Comparison of ENCODE assay signal across 1 cellular context in the genomic region with DNA sequence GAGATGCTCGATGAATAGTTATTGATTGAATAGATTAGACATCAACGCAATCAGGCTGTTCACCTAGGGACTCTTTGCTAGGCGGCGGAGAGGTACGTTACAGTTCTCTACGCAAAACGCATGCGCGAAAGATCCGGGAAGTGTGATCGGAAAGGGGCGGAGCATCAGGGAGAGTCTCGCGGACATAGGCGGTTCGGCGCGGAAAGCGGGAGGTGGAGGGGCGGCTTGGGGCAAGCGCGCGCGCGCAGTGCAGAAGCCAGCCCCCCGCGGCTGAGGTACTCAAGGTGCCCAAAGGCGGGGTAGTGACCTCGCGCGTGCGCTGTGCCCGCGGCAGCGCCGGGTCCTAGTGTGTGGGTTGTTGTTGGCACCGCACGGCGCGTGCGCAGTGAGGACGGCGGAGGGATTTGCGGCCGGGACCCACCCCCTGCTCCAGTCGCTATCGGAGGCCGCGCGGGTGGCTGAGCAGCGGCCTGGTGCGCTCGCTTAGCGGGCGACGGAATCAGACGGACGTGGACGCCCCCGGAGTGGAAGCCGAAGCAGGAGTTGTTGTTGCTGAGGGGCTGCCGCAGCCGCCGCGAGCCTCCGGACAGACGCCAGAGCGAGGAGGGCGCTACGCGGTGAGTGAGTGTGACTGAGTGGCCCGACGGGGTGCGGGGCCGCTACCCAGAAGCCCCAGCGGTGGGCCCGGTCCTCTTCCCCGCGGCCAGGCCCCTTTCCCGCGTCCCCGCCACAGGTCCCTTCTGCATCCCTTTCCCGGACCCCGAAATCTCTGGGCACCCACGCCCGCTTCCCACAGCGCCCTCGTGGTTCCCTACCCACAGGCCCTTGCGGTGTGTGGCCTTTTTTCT.
TF ChIP-seq lines count a peak whose summit lies in the region.

A gene with protein sequence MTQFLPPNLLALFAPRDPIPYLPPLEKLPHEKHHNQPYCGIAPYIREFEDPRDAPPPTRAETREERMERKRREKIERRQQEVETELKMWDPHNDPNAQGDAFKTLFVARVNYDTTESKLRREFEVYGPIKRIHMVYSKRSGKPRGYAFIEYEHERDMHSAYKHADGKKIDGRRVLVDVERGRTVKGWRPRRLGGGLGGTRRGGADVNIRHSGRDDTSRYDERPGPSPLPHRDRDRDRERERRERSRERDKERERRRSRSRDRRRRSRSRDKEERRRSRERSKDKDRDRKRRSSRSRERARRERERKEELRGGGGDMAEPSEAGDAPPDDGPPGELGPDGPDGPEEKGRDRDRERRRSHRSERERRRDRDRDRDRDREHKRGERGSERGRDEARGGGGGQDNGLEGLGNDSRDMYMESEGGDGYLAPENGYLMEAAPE (plus strand): TSS at position 432 of the 848 bp plus-strand sequence. CDS start 964 bp downstream, outside the sequence.

TF ChIP-seq in K562, 482 proteins besides CTCF, POLR2A, EP300 and RAD21 (continued from another document and continues in another):
- TF ChIP-seq TAF7 (tag; IDR thresholded peaks at IDR 0.05), result peak; percentile 97
- no peak for TF ChIP-seq NR2C2 (CRISPR knock-in tag; IDR thresholded peaks at IDR 0.05)
- peak; percentile 83 for TF ChIP-seq NR2C2 (tag; IDR thresholded peaks at IDR 0.05)
- TF ChIP-seq HDAC8 (tag; IDR thresholded peaks at IDR 0.05), result 0 out of 2 replicates have a peak, but pooled peaks have one; percentile 67
- TF ChIP-seq, protein P1, sequence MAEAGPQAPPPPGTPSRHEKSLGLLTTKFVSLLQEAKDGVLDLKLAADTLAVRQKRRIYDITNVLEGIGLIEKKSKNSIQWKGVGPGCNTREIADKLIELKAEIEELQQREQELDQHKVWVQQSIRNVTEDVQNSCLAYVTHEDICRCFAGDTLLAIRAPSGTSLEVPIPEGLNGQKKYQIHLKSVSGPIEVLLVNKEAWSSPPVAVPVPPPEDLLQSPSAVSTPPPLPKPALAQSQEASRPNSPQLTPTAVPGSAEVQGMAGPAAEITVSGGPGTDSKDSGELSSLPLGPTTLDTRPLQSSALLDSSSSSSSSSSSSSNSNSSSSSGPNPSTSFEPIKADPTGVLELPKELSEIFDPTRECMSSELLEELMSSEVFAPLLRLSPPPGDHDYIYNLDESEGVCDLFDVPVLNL (CRISPR knock-in tag; IDR thresholded peaks at IDR 0.05; ENCODE audit: low read depth), result peak; percentile 19; the same call in 1 of the 2 replicates
- peak; percentile 52; the same call in 1 of the 2 replicates for TF ChIP-seq DPF2 (IDR thresholded peaks at IDR 0.05)
- TF ChIP-seq MTA1 (IDR thresholded peaks at IDR 0.05; ENCODE audit: borderline replicate concordance), result 0 out of 2 replicates have a peak, but pooled peaks have one; percentile 62
- TF ChIP-seq NFIX (CRISPR knock-in tag; IDR thresholded peaks at IDR 0.05; ENCODE audit: low read depth), result peak; percentile 51; the same call in 1 of the 2 replicates
- TF ChIP-seq, protein P2, sequence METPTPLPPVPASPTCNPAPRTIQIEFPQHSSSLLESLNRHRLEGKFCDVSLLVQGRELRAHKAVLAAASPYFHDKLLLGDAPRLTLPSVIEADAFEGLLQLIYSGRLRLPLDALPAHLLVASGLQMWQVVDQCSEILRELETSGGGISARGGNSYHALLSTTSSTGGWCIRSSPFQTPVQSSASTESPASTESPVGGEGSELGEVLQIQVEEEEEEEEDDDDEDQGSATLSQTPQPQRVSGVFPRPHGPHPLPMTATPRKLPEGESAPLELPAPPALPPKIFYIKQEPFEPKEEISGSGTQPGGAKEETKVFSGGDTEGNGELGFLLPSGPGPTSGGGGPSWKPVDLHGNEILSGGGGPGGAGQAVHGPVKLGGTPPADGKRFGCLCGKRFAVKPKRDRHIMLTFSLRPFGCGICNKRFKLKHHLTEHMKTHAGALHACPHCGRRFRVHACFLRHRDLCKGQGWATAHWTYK (CRISPR knock-in tag; IDR thresholded peaks at IDR 0.05), result peak; percentile 94; the same call in 1 of the 2 replicates
- TF ChIP-seq TCF7 (IDR thresholded peaks at IDR 0.05; ENCODE audit: borderline replicate concordance), result no peak
- TF ChIP-seq MAZ (CRISPR knock-in tag; conservative IDR thresholded peaks at IDR 0.05 in 1 of 2, IDR thresholded peaks at IDR 0.05 in 1 of 2), result peak; percentile 88 to 89
- peak; percentile 33; the same call in 1 of the 2 replicates for TF ChIP-seq ZBTB7A (IDR thresholded peaks at IDR 0.05; ENCODE audit: borderline replicate concordance, control insufficient read depth, low read depth, low read length)
- TF ChIP-seq, protein P3, sequence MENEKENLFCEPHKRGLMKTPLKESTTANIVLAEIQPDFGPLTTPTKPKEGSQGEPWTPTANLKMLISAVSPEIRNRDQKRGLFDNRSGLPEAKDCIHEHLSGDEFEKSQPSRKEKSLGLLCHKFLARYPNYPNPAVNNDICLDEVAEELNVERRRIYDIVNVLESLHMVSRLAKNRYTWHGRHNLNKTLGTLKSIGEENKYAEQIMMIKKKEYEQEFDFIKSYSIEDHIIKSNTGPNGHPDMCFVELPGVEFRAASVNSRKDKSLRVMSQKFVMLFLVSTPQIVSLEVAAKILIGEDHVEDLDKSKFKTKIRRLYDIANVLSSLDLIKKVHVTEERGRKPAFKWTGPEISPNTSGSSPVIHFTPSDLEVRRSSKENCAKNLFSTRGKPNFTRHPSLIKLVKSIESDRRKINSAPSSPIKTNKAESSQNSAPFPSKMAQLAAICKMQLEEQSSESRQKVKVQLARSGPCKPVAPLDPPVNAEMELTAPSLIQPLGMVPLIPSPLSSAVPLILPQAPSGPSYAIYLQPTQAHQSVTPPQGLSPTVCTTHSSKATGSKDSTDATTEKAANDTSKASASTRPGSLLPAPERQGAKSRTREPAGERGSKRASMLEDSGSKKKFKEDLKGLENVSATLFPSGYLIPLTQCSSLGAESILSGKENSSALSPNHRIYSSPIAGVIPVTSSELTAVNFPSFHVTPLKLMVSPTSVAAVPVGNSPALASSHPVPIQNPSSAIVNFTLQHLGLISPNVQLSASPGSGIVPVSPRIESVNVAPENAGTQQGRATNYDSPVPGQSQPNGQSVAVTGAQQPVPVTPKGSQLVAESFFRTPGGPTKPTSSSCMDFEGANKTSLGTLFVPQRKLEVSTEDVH (IDR thresholded peaks at IDR 0.05; ENCODE audit: low read depth, partially characterized antibody), result peak; percentile 63
- TF ChIP-seq EP400 (IDR thresholded peaks at IDR 0.05), result peak; percentile 98
- no peak for TF ChIP-seq ZNF408 (CRISPR knock-in tag; IDR thresholded peaks at IDR 0.05; ENCODE audit: low read depth)
- TF ChIP-seq BRD4 (IDR thresholded peaks at IDR 0.05), result peak; percentile 68; the same call in 1 of the 2 replicates
- TF ChIP-seq POLR2H (tag; IDR thresholded peaks at IDR 0.05; ENCODE audit: low read depth), result peak; percentile 91
- peak; percentile 73 for TF ChIP-seq HNRNPLL (IDR thresholded peaks at IDR 0.05; ENCODE audit: low read depth, low read length, poor library complexity, severe bottlenecking)
- TF ChIP-seq NONO (IDR thresholded peaks at IDR 0.05; ENCODE audit: low read depth in 2 of 2, low read length in 1 of 2), result peak; percentile 25 to 77; a peak in 2 of 4 replicates
- no peak for TF ChIP-seq ZNF780A (CRISPR knock-in tag; IDR thresholded peaks at IDR 0.05)
- peak; percentile 42; the same call in 1 of the 2 replicates for TF ChIP-seq LCOR (CRISPR knock-in tag; IDR thresholded peaks at IDR 0.05)
- TF ChIP-seq ZNF589 (CRISPR knock-in tag; IDR thresholded peaks at IDR 0.05; ENCODE audit: low read depth), result no peak
- TF ChIP-seq, protein P4, sequence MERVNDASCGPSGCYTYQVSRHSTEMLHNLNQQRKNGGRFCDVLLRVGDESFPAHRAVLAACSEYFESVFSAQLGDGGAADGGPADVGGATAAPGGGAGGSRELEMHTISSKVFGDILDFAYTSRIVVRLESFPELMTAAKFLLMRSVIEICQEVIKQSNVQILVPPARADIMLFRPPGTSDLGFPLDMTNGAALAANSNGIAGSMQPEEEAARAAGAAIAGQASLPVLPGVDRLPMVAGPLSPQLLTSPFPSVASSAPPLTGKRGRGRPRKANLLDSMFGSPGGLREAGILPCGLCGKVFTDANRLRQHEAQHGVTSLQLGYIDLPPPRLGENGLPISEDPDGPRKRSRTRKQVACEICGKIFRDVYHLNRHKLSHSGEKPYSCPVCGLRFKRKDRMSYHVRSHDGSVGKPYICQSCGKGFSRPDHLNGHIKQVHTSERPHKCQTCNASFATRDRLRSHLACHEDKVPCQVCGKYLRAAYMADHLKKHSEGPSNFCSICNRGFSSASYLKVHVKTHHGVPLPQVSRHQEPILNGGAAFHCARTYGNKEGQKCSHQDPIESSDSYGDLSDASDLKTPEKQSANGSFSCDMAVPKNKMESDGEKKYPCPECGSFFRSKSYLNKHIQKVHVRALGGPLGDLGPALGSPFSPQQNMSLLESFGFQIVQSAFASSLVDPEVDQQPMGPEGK (CRISPR knock-in tag; IDR thresholded peaks at IDR 0.05; ENCODE audit: borderline replicate concordance), result no peak
- no peak for TF ChIP-seq CBFB (CRISPR knock-in tag; IDR thresholded peaks at IDR 0.05)
- 0 out of 2 replicates have a peak, but pooled peaks have one; percentile 37 for TF ChIP-seq ZSCAN32 (CRISPR knock-in tag; IDR thresholded peaks at IDR 0.05)
- TF ChIP-seq DIDO1 (tag; IDR thresholded peaks at IDR 0.05; ENCODE audit: low read depth), result peak; percentile 62; the same call in 1 of the 2 replicates
- TF ChIP-seq, protein P5, sequence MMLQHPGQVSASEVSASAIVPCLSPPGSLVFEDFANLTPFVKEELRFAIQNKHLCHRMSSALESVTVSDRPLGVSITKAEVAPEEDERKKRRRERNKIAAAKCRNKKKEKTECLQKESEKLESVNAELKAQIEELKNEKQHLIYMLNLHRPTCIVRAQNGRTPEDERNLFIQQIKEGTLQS (IDR thresholded peaks at IDR 0.05), result no peak
- TF ChIP-seq, protein P5 (CRISPR knock-in tag; conservative IDR thresholded peaks at IDR 0.05), result no peak; the same call in 1 of the 2 replicates
- peak; percentile 67; the same call in 1 of the 2 replicates for TF ChIP-seq HLTF (IDR thresholded peaks at IDR 0.05)
- peak; percentile 69 for TF ChIP-seq MTA3 (IDR thresholded peaks at IDR 0.05; ENCODE audit: borderline replicate concordance)
- TF ChIP-seq HIVEP1 (CRISPR knock-in tag; IDR thresholded peaks at IDR 0.05), result peak; percentile 61; the same call in 1 of the 2 replicates
- TF ChIP-seq PHF8 (IDR thresholded peaks at IDR 0.05; ENCODE audit: borderline replicate concordance, low read length), result peak; percentile 95
- TF ChIP-seq OTX1 (CRISPR knock-in tag; IDR thresholded peaks at IDR 0.05), result peak; percentile 75; the same call in 1 of the 2 replicates
- TF ChIP-seq NCOA1 (IDR thresholded peaks at IDR 0.05; ENCODE audit: low read depth), result no peak
- TF ChIP-seq NEUROD1 (IDR thresholded peaks at IDR 0.05; ENCODE audit: borderline replicate concordance, low read depth, low read length, partially characterized antibody), result no peak
- TF ChIP-seq, protein P6, sequence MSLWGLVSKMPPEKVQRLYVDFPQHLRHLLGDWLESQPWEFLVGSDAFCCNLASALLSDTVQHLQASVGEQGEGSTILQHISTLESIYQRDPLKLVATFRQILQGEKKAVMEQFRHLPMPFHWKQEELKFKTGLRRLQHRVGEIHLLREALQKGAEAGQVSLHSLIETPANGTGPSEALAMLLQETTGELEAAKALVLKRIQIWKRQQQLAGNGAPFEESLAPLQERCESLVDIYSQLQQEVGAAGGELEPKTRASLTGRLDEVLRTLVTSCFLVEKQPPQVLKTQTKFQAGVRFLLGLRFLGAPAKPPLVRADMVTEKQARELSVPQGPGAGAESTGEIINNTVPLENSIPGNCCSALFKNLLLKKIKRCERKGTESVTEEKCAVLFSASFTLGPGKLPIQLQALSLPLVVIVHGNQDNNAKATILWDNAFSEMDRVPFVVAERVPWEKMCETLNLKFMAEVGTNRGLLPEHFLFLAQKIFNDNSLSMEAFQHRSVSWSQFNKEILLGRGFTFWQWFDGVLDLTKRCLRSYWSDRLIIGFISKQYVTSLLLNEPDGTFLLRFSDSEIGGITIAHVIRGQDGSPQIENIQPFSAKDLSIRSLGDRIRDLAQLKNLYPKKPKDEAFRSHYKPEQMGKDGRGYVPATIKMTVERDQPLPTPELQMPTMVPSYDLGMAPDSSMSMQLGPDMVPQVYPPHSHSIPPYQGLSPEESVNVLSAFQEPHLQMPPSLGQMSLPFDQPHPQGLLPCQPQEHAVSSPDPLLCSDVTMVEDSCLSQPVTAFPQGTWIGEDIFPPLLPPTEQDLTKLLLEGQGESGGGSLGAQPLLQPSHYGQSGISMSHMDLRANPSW (CRISPR knock-in tag; IDR thresholded peaks at IDR 0.05), result peak; percentile 34; the same call in 1 of the 2 replicates
- TF ChIP-seq, protein P7, sequence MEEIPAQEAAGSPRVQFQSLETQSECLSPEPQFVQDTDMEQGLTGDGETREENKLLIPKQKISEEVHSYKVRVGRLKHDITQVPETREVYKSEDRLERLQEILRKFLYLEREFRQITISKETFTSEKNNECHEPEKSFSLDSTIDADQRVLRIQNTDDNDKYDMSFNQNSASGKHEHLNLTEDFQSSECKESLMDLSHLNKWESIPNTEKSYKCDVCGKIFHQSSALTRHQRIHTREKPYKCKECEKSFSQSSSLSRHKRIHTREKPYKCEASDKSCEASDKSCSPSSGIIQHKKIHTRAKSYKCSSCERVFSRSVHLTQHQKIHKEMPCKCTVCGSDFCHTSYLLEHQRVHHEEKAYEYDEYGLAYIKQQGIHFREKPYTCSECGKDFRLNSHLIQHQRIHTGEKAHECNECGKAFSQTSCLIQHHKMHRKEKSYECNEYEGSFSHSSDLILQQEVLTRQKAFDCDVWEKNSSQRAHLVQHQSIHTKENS (CRISPR knock-in tag; IDR thresholded peaks at IDR 0.05), result no peak
- 0 out of 2 replicates have a peak, but pooled peaks have one; percentile 29 for TF ChIP-seq ZNF134 (CRISPR knock-in tag; conservative IDR thresholded peaks at IDR 0.05)
- TF ChIP-seq, protein P8, sequence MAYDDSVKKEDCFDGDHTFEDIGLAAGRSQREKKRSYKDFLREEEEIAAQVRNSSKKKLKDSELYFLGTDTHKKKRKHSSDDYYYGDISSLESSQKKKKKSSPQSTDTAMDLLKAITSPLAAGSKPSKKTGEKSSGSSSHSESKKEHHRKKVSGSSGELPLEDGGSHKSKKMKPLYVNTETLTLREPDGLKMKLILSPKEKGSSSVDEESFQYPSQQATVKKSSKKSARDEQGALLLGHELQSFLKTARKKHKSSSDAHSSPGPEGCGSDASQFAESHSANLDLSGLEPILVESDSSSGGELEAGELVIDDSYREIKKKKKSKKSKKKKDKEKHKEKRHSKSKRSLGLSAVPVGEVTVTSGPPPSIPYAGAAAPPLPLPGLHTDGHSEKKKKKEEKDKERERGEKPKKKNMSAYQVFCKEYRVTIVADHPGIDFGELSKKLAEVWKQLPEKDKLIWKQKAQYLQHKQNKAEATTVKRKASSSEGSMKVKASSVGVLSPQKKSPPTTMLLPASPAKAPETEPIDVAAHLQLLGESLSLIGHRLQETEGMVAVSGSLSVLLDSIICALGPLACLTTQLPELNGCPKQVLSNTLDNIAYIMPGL (CRISPR knock-in tag; IDR thresholded peaks at IDR 0.05), result peak; percentile 91; the same call in 1 of the 2 replicates
- peak; percentile 80 for TF ChIP-seq PHF20 (IDR thresholded peaks at IDR 0.05; ENCODE audit: partially characterized antibody)
- TF ChIP-seq RBM15 (IDR thresholded peaks at IDR 0.05; ENCODE audit: insufficient read depth, low read length), result no peak
- TF ChIP-seq PML (IDR thresholded peaks at IDR 0.05; ENCODE audit: low read length), result peak; percentile 67; the same call in 1 of the 2 replicates
